Comparison of ENCODE assay signal across 23 cellular contexts in the genomic region with DNA sequence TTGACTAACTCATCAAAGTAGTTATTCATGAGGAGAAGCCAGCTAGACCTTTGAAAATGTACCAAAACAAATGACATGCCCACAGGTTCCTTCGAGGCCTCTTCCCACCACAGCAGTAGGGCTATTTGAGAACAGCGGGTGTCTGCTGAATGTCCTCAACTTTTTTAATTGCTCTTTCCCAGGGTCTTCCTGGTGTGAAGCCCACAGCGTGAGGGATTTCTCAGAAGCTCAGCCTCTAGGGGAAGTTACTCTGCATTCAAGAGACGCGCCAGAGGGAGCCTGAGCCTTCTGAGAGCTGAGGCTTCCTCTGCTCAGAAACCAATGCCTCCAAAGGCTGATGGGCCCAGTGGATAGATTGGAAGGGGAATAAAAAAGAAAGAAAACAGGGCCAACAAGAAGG.
"Had no signal": no experiment of that assay in that cellular context is flagged by ENCODE, and none has a peak within 500 bp of the region (broad histone marks: within the 10 kb centered on the region; RNA-seq: fewer than 3 reads in every experiment).

No MANE protein-coding gene starts in this region.

- H3K4me3 ChIP-seq: coronary artery, heart left ventricle, right lobe of liver, skin epidermis, stomach, transverse colon, uterus had no signal

- H3K27ac ChIP-seq: coronary artery, epithelial cell of prostate, heart left ventricle, parathyroid adenoma, right lobe of liver, skin epidermis, stomach, transverse colon, uterus had no signal

- H3K9me3 ChIP-seq: heart left ventricle, right lobe of liver, stomach, transverse colon, uterus had no signal

- H3K4me1 ChIP-seq: parathyroid adenoma, right lobe of liver, transverse colon, uterus had no signal

- H3K9ac ChIP-seq: parathyroid adenoma had no signal

- ATAC-seq: activated T-cell treated with anti-CD3 and anti-CD28 coated beads, Interleukin-2, amount 50 U/mL, for 72 hours; heart left ventricle; left ventricle myocardium superior; natural killer cell treated with Interleukin-12 subunit alpha and Interleukin-12 subunit beta and Interleukin-15 and Interleukin-18, amount 100 ng/mL, for 72 hours; right lobe of liver; stimulated activated effector memory CD8-positive, alpha-beta T cell treated with anti-CD3 and anti-CD28 coated beads, Interleukin-12 subunit alpha, Interleukin-12 subunit beta, amount 100 ng/mL, for 72 hours had no signal

- H2AFZ ChIP-seq: parathyroid adenoma had no signal

- DNase-seq: activated B cell treated with CpG ODN at 0.5 μM for 24 hours; activated CD4-positive, alpha-beta memory T cell treated with anti-CD3 and anti-CD28 coated beads for 36 hours; activated CD4-positive, alpha-beta T cell treated with anti-CD3 and anti-CD28 coated beads for 48 hours; activated effector memory CD4-positive, alpha-beta T cell treated with anti-CD3 and anti-CD28 coated beads, Interleukin-2, amount 50 U/mL, for 16 hours; activated naive CD4-positive, alpha-beta T cell treated with anti-CD3 and anti-CD28 coated beads, Interleukin-2, amount 10 ng/mL, durations not matched to agents 7 days and 5 days; activated T-cell treated with anti-CD3 and anti-CD28 coated beads, Interleukin-2, amount 50 U/mL, for 72 hours; cerebellar nuclear complex; heart left ventricle; left ventricle myocardium superior; mammary epithelial cell; midbrain; nucleus accumbens; right lobe of liver; stimulated activated CD4-positive, alpha-beta T cell treated with anti-CD3 and anti-CD28 coated beads, Interleukin-1b, Interleukin-23, amount 100 ng/mL, for 48 hours; stomach; transverse colon; uterus had no signal

- H3K27me3 ChIP-seq: right lobe of liver, transverse colon, uterus had no signal

- H3K36me3 ChIP-seq: heart left ventricle, right lobe of liver, stomach, transverse colon, uterus had no signal
